ENCODE assay signal across 3 cellular contexts in the genomic region with DNA sequence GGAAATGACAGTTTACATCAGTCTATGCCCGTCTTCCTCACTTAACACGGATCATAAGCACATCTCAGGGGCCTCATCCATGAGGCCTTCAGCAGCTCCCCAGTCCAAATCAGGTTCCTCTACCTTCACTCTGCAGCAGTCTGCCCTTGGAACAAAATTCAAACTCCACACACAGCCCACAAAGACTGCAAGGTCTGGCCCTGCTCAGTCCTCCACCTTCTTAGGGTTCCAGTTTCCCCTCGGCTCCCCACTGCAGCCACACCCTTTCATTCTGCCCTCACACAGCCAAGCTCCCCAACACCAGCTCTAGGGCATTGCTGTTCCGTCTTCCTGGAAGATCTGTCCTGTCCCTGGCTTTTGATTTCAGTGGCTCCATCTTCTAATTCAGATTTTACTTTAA.
"Had no signal": no experiment of that assay in that cellular context is flagged by ENCODE, and none has a peak within 500 bp of the region (broad histone marks: within the 10 kb centered on the region; RNA-seq: fewer than 3 reads in every experiment).

No MANE protein-coding gene starts in this region.

- H3K4me2 ChIP-seq: GM23338 had no signal

- ATAC-seq: GM23338 had no signal

- DNase-seq: H9, HCEC 1CT had no signal

- H3K4me3 ChIP-seq: GM23338 had no signal

- H2AFZ ChIP-seq: GM23338 had no signal
